ENCODE assay signal across 18 cellular contexts in the genomic region with DNA sequence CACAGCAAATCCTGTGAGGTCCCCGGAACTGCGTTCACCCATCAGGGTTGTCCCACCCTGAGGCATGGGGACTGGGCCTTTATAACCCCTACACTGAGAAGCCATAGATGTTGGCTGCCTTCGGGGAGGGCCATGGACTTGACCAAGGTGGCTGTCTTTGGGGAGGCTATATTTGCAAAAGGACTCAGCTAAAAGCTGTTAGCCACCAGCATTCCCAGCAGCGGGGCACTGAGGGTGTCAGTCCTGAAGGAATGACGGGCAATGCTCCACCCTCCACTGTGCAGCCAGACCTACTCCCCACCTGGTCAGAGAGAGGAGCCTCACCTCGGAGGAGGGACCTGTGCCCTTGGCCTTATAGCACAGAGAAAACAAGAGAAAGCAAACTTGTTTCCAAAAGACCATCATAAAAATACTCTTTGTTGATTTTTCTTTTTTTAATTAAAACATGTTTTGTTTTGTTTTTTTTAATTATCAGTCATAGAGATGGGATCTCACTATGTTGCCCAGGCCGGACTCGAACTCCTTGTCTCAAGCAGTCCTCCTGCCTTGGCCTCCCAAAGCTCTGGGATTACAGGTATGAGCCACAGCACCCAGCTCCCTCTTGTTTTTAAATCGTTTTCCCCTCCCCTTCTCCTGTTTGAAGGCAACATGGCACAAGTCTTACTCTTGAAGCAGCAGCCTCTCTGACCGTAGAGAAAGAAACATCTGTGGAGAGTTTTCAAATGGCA.
"Had no signal": no experiment of that assay in that cellular context is flagged by ENCODE, and none has a peak within 500 bp of the region (broad histone marks: within the 10 kb centered on the region; RNA-seq: fewer than 3 reads in every experiment).

No MANE protein-coding gene starts in this region.

- H3K27me3 Mint-ChIP-seq: activated CD8-positive, alpha-beta memory T cell treated with anti-CD3 and anti-CD28 coated beads, Interleukin-2, amount 10 ng/mL, durations not matched to agents 7 days and 5 days; activated CD8-positive, alpha-beta T cell treated with anti-CD3 and anti-CD28 coated beads for 36 hours; activated naive CD8-positive, alpha-beta T cell had no signal

- H3K36me3 Mint-ChIP-seq: activated CD8-positive, alpha-beta memory T cell treated with anti-CD3 and anti-CD28 coated beads, Interleukin-2, amount 10 ng/mL, durations not matched to agents 7 days and 5 days; activated naive CD8-positive, alpha-beta T cell; natural killer cell had no signal

- H3K27ac Mint-ChIP-seq: activated CD4-positive, alpha-beta T cell treated with anti-CD3 and anti-CD28 coated beads, Interleukin-2, amount 10 ng/mL, durations not matched to agents 7 days and 5 days; activated CD8-positive, alpha-beta memory T cell treated with anti-CD3 and anti-CD28 coated beads, Interleukin-2, amount 10 ng/mL, durations not matched to agents 7 days and 5 days; activated CD8-positive, alpha-beta T cell treated with anti-CD3 and anti-CD28 coated beads for 36 hours; activated naive CD8-positive, alpha-beta T cell; natural killer cell had no signal

- H3K4me1 Mint-ChIP-seq: activated CD4-positive, alpha-beta T cell treated with anti-CD3 and anti-CD28 coated beads, Interleukin-2, amount 10 ng/mL, durations not matched to agents 7 days and 5 days; activated CD8-positive, alpha-beta memory T cell treated with anti-CD3 and anti-CD28 coated beads, Interleukin-2, amount 10 ng/mL, durations not matched to agents 7 days and 5 days; natural killer cell had no signal

- ATAC-seq: activated CD8-positive, alpha-beta memory T cell treated with anti-CD3 and anti-CD28 coated beads, Interleukin-2, amount 10 ng/mL, durations not matched to agents 7 days and 5 days; activated CD8-positive, alpha-beta T cell treated with anti-CD3 and anti-CD28 coated beads for 36 hours; heart right ventricle; left lobe of liver; natural killer cell had no signal

- H3K9me3 Mint-ChIP-seq: activated CD4-positive, alpha-beta T cell treated with anti-CD3 and anti-CD28 coated beads, Interleukin-2, amount 10 ng/mL, durations not matched to agents 7 days and 5 days; activated CD8-positive, alpha-beta T cell treated with anti-CD3 and anti-CD28 coated beads for 36 hours; natural killer cell had no signal

- H3K4me1 ChIP-seq: adrenal gland, prostate gland, testis, vagina had no signal

- H3K36me3 ChIP-seq: adrenal gland, heart right ventricle, prostate gland, vagina had no signal

- H3K4me3 Mint-ChIP-seq: activated CD4-positive, alpha-beta T cell treated with anti-CD3 and anti-CD28 coated beads, Interleukin-2, amount 10 ng/mL, durations not matched to agents 7 days and 5 days; activated CD8-positive, alpha-beta memory T cell treated with anti-CD3 and anti-CD28 coated beads, Interleukin-2, amount 10 ng/mL, durations not matched to agents 7 days and 5 days; activated CD8-positive, alpha-beta T cell treated with anti-CD3 and anti-CD28 coated beads for 36 hours; activated naive CD8-positive, alpha-beta T cell; natural killer cell had no signal

- H3K27me3 ChIP-seq: adrenal gland, heart right ventricle, testis, vagina had no signal

- DNase-seq: activated CD4-positive, alpha-beta T cell treated with anti-CD3 and anti-CD28 coated beads, Interleukin-2, amount 10 ng/mL, durations not matched to agents 7 days and 5 days; activated CD4-positive, CD25-positive, alpha-beta regulatory T cell treated with anti-CD3 and anti-CD28 coated beads, Interleukin-2, amount 50 U/mL, for 72 hours; activated CD8-positive, alpha-beta memory T cell treated with anti-CD3 and anti-CD28 coated beads, Interleukin-2, amount 10 ng/mL, durations not matched to agents 7 days and 5 days; activated CD8-positive, alpha-beta T cell treated with anti-CD3 and anti-CD28 coated beads for 36 hours; activated T-cell treated with anti-CD3 and anti-CD28 coated beads for 4 hours; adrenal gland; cortex of kidney; heart right ventricle; midbrain; natural killer cell; stimulated activated CD4-positive, alpha-beta T cell treated with anti-CD3 and anti-CD28 coated beads, Interleukin-4, amount 100 ng/mL, for 1 hour; stimulated activated naive CD4-positive, alpha-beta T cell; testis had no signal

- H3K27ac ChIP-seq: adrenal gland, heart right ventricle, prostate gland, testis, vagina, VCaP had no signal

- H3K4me3 ChIP-seq: adrenal gland, heart right ventricle, prostate gland, testis, vagina had no signal

- H3K9me3 ChIP-seq: adrenal gland, prostate gland, testis, vagina had no signal
